9 cellular contexts compared by ENCODE assay signal in genomic region chr5:61313960-61314681, GRCh38. TPM values are rescaled to one million over a fixed set of nuclear protein-coding genes. Genes with fewer than 3 reads are reported as not detected.
DNase-seq lines count a peak whose midpoint lies in the region; ATAC-seq and TF ChIP-seq lines count a peak whose summit lies in the region.
"Had no signal": no experiment of that assay in that cellular context is flagged by ENCODE, and none has a peak within 500 bp of the region (broad histone marks: within the 10 kb centered on the region; RNA-seq: fewer than 3 reads in every experiment).

No MANE protein-coding gene starts in this region.

- WGBS in esophagus squamous epithelium, 2 donors = 20 to 45% methylated on average over 1 of the region's 1 CpG

- H3K4me3 ChIP-seq in AG10803 (ENCODE audit: low read length) (no peak overlapping the region), left lung (no peak overlapping the region), esophagus squamous epithelium (no peak overlapping the region)

- no peak for TF ChIP-seq CTCF in AG10803 (conservative IDR thresholded peaks at IDR 0.05; ENCODE audit: low read length)
- TF ChIP-seq CTCF in left lung (IDR thresholded peaks at IDR 0.05) = no peak
- TF ChIP-seq CTCF in esophagus squamous epithelium (IDR thresholded peaks at IDR 0.05) = no peak

- H3K4me1 ChIP-seq in left lung (peaks cover 0 to 31% of the 10 kb centered on the region in 2 donors), esophagus squamous epithelium (peaks cover 2 to 14% (median 11%) of the 10 kb centered on the region in 3 donors)

- DNase-seq in AG10803 (ENCODE audit: low read depth) (peak; percentile 85), HS-5 (ENCODE audit: low read depth) (peak; percentile 96), amniotic epithelial cell (ENCODE audit: low read depth) (peak; percentile 88), left lung (no peak), NCI-H1694 (lab: John Stamatoyannopoulos, UW) (no peak), esophagus squamous epithelium (lab: John Stamatoyannopoulos, UW) (no peak)
- DNase-seq: nephron progenitor cell had no signal

- H3K27me3 ChIP-seq in left lung (no peaks in the 10 kb centered on the region), esophagus squamous epithelium (no peaks in the 10 kb centered on the region)

- H3K36me3 ChIP-seq in left lung (no peaks in the 10 kb centered on the region), esophagus squamous epithelium (no peaks in the 10 kb centered on the region)

- no peaks in the 10 kb centered on the region for H3K9me3 ChIP-seq in left lung
- no peaks in the 10 kb centered on the region for H3K9me3 ChIP-seq in esophagus squamous epithelium

- intact Hi-C loops in left lung (cut with DNase I) = no loop called here
- intact Hi-C loops in esophagus squamous epithelium (cut with DNase I) = no loop called here

- ATAC-seq in left lung (peak; percentile 76), GM18858 (IDR thresholded peaks at IDR 0.05; ENCODE audit: unreplicated experiment) (no peak), GM19328 (IDR thresholded peaks at IDR 0.05; ENCODE audit: unreplicated experiment) (no peak)

- no peak for TF ChIP-seq POLR2A in esophagus squamous epithelium (IDR thresholded peaks at IDR 0.05)

- H3K27ac ChIP-seq in left lung (peak overlapping the region in 1 of 2 donors; percentile 53), esophagus squamous epithelium (no peak overlapping the region)

RNA-seq across cellular contexts. Expression of gene ZSWIM6, which starts 17.9 kb away (rescaled TPM):
- total RNA-seq in left lung = 10 to 100 TPM; 17.5 to 20.3 TPM
- total RNA-seq in esophagus squamous epithelium = 10 to 100 TPM in 2 of 4 donors, 1 to 10 TPM in 2; 6.4 to 12.4 (median 8.8) TPM

Comparison
In these comparisons a context has a peak if more than half of its experiments do, and no peak if none do; other contexts are left out.
1. DNase-seq: peak in AG10803 (single experiment), HS-5 (single experiment) and amniotic epithelial cell (single experiment); none in left lung (0 of 2), NCI-H1694 (single experiment) and esophagus squamous epithelium (single experiment).